ENCODE assay signal across 24 cellular contexts in genomic region chr5:89447027-89447426, GRCh38.
DNase-seq lines count a peak whose midpoint lies in the region; ATAC-seq, FAIRE-seq and TF ChIP-seq lines count a peak whose summit lies in the region.
"Had no signal": no experiment of that assay in that cellular context is flagged by ENCODE, and none has a peak within 500 bp of the region (broad histone marks: within the 10 kb centered on the region; RNA-seq: fewer than 3 reads in every experiment).

No MANE protein-coding gene starts in this region.

- no peak overlapping the region for H3K4me2 ChIP-seq in K562 (ENCODE audit: insufficient read depth, low read length)
- H3K4me2 ChIP-seq: SK-N-SH had no signal

- in situ Hi-C loops in K562 (cut with MboI) = no loop called here

- H3K4me1 ChIP-seq in ACC112 (ENCODE audit: control insufficient read depth, insufficient read depth, low read length, unreplicated experiment) = no peaks in the 10 kb centered on the region
- H3K4me1 ChIP-seq in HUES6 (ENCODE audit: control insufficient read depth, insufficient read depth, low read length) = peaks cover 29% of the 10 kb centered on the region; the same call in 1 of the 2 replicates
- H3K4me1 ChIP-seq in K562 (replicated peaks in 1 of 2; ENCODE audit: control insufficient read depth in 2 of 2, insufficient read depth in 2 of 2, low read length in 2 of 2) = peaks cover 0 to 10% of the 10 kb centered on the region in 2 experiments; a peak in 4 of 5 replicates

- no peaks in the 10 kb centered on the region for H3K27me3 Mint-ChIP-seq in naive B cell

- FAIRE-seq in K562 (lab: Jason Lieb, UNC) = peak; percentile 55
- FAIRE-seq: H54, HepG2 had no signal

- peak overlapping the region; percentile 48 to 94 (median 87) for H3K27ac Mint-ChIP-seq in naive B cell
- H3K27ac Mint-ChIP-seq: CD14-positive monocyte had no signal

- H3K79me2 ChIP-seq in ACC112 (ENCODE audit: control insufficient read depth, insufficient read depth, low read length, unreplicated experiment) = no peaks in the 10 kb centered on the region
- no peaks in the 10 kb centered on the region for H3K79me2 ChIP-seq in K562 (ENCODE audit: control insufficient read depth, insufficient read depth, low read length)

- no peak for TF ChIP-seq POLR2A in K562 (conservative IDR thresholded peaks at IDR 0.05)

- H3K9me3 ChIP-seq in HUES6 (ENCODE audit: control insufficient read depth, insufficient read depth, low read depth, low read length) (no peaks in the 10 kb centered on the region), K562 (replicated peaks; ENCODE audit: control insufficient read depth, insufficient read depth, low read depth, low read length) (no peaks in the 10 kb centered on the region)
- H3K9me3 ChIP-seq: SK-N-SH had no signal

- H3K9me3 Mint-ChIP-seq in naive B cell = peaks cover 0 to 4% (median 0%) of the 10 kb centered on the region in 7 donors

- H4K20me1 ChIP-seq in K562 (replicated peaks; ENCODE audit: control insufficient read depth, insufficient read depth, low read length) = no peaks in the 10 kb centered on the region

- H3K27ac ChIP-seq in ACC112 (ENCODE audit: low read depth, low read length) (no peak overlapping the region), HUES6 (ENCODE audit: low read depth, low read length) (peak overlapping the region; percentile 54; the same call in 1 of the 2 replicates), K562 (ENCODE audit: extremely low read depth, low read depth, low read length) (no peak overlapping the region), substantia nigra (ENCODE audit: low read depth, low read length, poor library complexity, severe bottlenecking) (no peak overlapping the region)

- no peaks in the 10 kb centered on the region for H3K9me1 ChIP-seq in K562 (ENCODE audit: control insufficient read depth, insufficient read depth, low read length)

- ATAC-seq in K562 (no peak), naive B cell (ENCODE audit: low read depth in 2 of 2) (no peak)
- ATAC-seq: HepG2, Panc1 had no signal

- no peaks in the 10 kb centered on the region for H3K27me3 ChIP-seq in ACC112 (ENCODE audit: insufficient read depth, low read length)
- no peaks in the 10 kb centered on the region for H3K27me3 ChIP-seq in HUES6 (ENCODE audit: control insufficient read depth, insufficient read depth, low read length)
- no peaks in the 10 kb centered on the region for H3K27me3 ChIP-seq in K562 (ENCODE audit: control insufficient read depth in 2 of 2, insufficient read depth in 2 of 2, low read length in 2 of 2)

- peak overlapping the region; percentile 43 for H2AFZ ChIP-seq in ACC112 (ENCODE audit: low read length, unreplicated experiment)
- H2AFZ ChIP-seq in K562 (ENCODE audit: low read depth, low read length) = peak overlapping the region; percentile 43

- intact Hi-C loops in K562 (cut with micrococcal nuclease) = no loop called here

- peaks cover 63 to 85% (median 75%) of the 10 kb centered on the region in 3 donors for H3K4me1 Mint-ChIP-seq in naive B cell

- H3K9ac ChIP-seq in HUES6 (ENCODE audit: low read length) = no peak overlapping the region
- H3K9ac ChIP-seq in K562 (ENCODE audit: insufficient read depth in 1 of 2, low read depth in 2 of 2, low read length in 2 of 2) = no peak overlapping the region
- H3K9ac ChIP-seq: SK-N-SH had no signal

- no peaks in the 10 kb centered on the region for H3K36me3 ChIP-seq in ACC112 (ENCODE audit: insufficient read depth, low read length)
- H3K36me3 ChIP-seq in HUES6 (ENCODE audit: control insufficient read depth, insufficient read depth, low read length) = no peaks in the 10 kb centered on the region
- H3K36me3 ChIP-seq in K562 (ENCODE audit: control insufficient read depth, insufficient read depth, low read length) = no peaks in the 10 kb centered on the region

- POLR2A ChIA-PET in K562 (lab: Yijun Ruan, JAX) = no interaction called here

- TF ChIP-seq RAD21 in K562 (CRISPR knock-in tag; conservative IDR thresholded peaks at IDR 0.05 in 1 of 2, IDR thresholded peaks at IDR 0.05 in 1 of 2) = no peak

- no peak for TF ChIP-seq EP300 in K562 (IDR thresholded peaks at IDR 0.05; ENCODE audit: low read length)

- DNase-seq in K562 (ENCODE audit: extremely low read depth in 1 of 4, low spot score in 3 of 4) (no peak), naive B cell (no peak), dedifferentiated amniotic fluid mesenchymal stem cell (ENCODE audit: extremely low spot score) (no peak), substantia nigra (lab: John Stamatoyannopoulos, UW) (no peak), islet precursor cell (no peak)
- DNase-seq in activated naive CD4-positive, alpha-beta T cell treated with anti-CD3 and anti-CD28 coated beads, Interleukin-2, amount 50 U/mL, for 16 hours = no peak
- DNase-seq: 8988T; DMS79; KG1; NCI-H1092 treated with DMSO at 0.1 percent for 48 hours; NCI-H146; NCI-H2029; NCI-H2227 treated with DMSO at 0.1 percent for 48 hours; NCI-H510A; NCI-H748 treated with DMSO at 0.1 percent for 48 hours; NK-92 treated with Interleukin-12 subunit alpha and Interleukin-12 subunit beta, amount 100 ng/mL, for 24 hours; SIG-M5; SK-N-SH had no signal

- H3K36me3 Mint-ChIP-seq in naive B cell = peaks cover 0 to 12% of the 10 kb centered on the region in 2 donors
- H3K36me3 Mint-ChIP-seq: CD14-positive monocyte had no signal

- CTCF ChIA-PET in K562 (lab: Yijun Ruan, JAX; ENCODE audit: low intra/inter-chr PET ratio) = no interaction called here

- peak overlapping the region in 7 of 8 donors; percentile 44 to 74 (median 58) for H3K4me3 Mint-ChIP-seq in naive B cell
- H3K4me3 Mint-ChIP-seq: CD14-positive monocyte had no signal

- H3K4me3 ChIP-seq in ACC112 (ENCODE audit: low read depth, low read length) (no peak overlapping the region), HUES6 (ENCODE audit: low read depth, low read length) (no peak overlapping the region), K562 (no peak overlapping the region)

- no peak for TF ChIP-seq CTCF in K562 (IDR thresholded peaks at IDR 0.05 in 2 of 3, conservative IDR thresholded peaks at IDR 0.05 in 1 of 3; ENCODE audit: insufficient read depth in 2 of 3, low read depth in 1 of 3, low read length in 3 of 3)

- no TSS peak for BruUV-seq in K562 (replicated peaks; lab: Mats Ljungman, UMichigan)

- 21% methylated on average over 3 of the region's 3 CpGs for WGBS in K562 (ENCODE audit: insufficient coverage, low coverage, missing lambda C conversion rate)

TF ChIP-seq in K562, 482 proteins besides CTCF, POLR2A, EP300 and RAD21 (continues in another document):
- TF ChIP-seq EP400 (IDR thresholded peaks at IDR 0.05) (no peak), ZNF407 (IDR thresholded peaks at IDR 0.05; ENCODE audit: low read depth) (no peak), BRCA1 (IDR thresholded peaks at IDR 0.05) (no peak), BRCA1 (CRISPR knock-in tag; IDR thresholded peaks at IDR 0.05) (no peak)
